Comparison of ENCODE assay signal across 16 cellular contexts in genomic region chr18:48552130-48552529, GRCh38. TPM values are rescaled to one million over a fixed set of nuclear protein-coding genes. Genes with fewer than 3 reads are reported as not detected.
DNase-seq lines count a peak whose midpoint lies in the region; ATAC-seq and TF ChIP-seq lines count a peak whose summit lies in the region.
"Had no signal": no experiment of that assay in that cellular context is flagged by ENCODE, and none has a peak within 500 bp of the region (broad histone marks: within the 10 kb centered on the region; RNA-seq: fewer than 3 reads in every experiment).

No MANE protein-coding gene starts in this region.

- DNase-seq in activated effector memory CD4-positive, alpha-beta T cell treated with anti-CD3 and anti-CD28 coated beads, Interleukin-2, amount 50 U/mL, for 16 hours: peak; percentile 28
- DNase-seq in activated effector memory CD4-positive, alpha-beta T cell treated with Interleukin-2 at 50 U/mL for 16 hours: no peak
- DNase-seq in fibroblast of gingiva (ENCODE audit: low read depth) (peak; percentile 26), medulla oblongata (ENCODE audit: extremely low spot score) (peak; percentile 42), tibial artery (peak in 1 of 2 donors; percentile 7), NOMO-1 treated with dmso at 0.1 percent for 144 hours (lab: John Stamatoyannopoulos, UW; ENCODE audit: unreplicated experiment) (no peak), trophoblast cell (no peak)
- DNase-seq: CD8-positive, alpha-beta T cell; COR-L47; DMS153; DMS79 treated with DMSO at 0.1 percent for 48 hours; EL; GM23248 had no signal

- H4K91ac ChIP-seq in trophoblast cell (ENCODE audit: low read depth, low read length): no peak overlapping the region

- H3K27me3 ChIP-seq in tibial artery (no peaks in the 10 kb centered on the region), trophoblast cell (ENCODE audit: insufficient read depth, low read length) (no peaks in the 10 kb centered on the region)

- H3K18ac ChIP-seq in trophoblast cell (ENCODE audit: low read length): no peak overlapping the region

- H3K9me3 ChIP-seq in tibial artery: no peaks in the 10 kb centered on the region
- H3K9me3 ChIP-seq in trophoblast cell (ENCODE audit: insufficient read depth, low read depth, low read length): no peaks in the 10 kb centered on the region

- no peak overlapping the region for H2BK12ac ChIP-seq in trophoblast cell (ENCODE audit: low read length)

- H2BK5ac ChIP-seq in trophoblast cell (ENCODE audit: low read depth, low read length, poor library complexity): no peak overlapping the region

- H3K79me2 ChIP-seq in trophoblast cell (ENCODE audit: control insufficient read depth, insufficient read depth, low read length, poor library complexity): peaks cover 2% of the 10 kb centered on the region

- H3K27ac ChIP-seq in tibial artery: peak overlapping the region; percentile 12 to 28
- H3K27ac ChIP-seq in trophoblast cell (ENCODE audit: low read depth, low read length): no peak overlapping the region
- H3K27ac ChIP-seq: 22Rv1, GM23248 had no signal

- H3K9ac ChIP-seq in trophoblast cell (ENCODE audit: low read length): no peak overlapping the region
- H3K9ac ChIP-seq: GM23248 had no signal

- H3K79me1 ChIP-seq in trophoblast cell (ENCODE audit: low read length): peaks cover 5% of the 10 kb centered on the region

- no peak overlapping the region for H2AK5ac ChIP-seq in trophoblast cell (ENCODE audit: low read length)

- WGBS in trophoblast cell (ENCODE audit: extremely low coverage, insufficient coverage, insufficient read length): no CpG with 5 or more reads among the region's 3 CpGs

- H4K8ac ChIP-seq in trophoblast cell (ENCODE audit: low read depth, low read length): no peak overlapping the region

- H3K4me1 ChIP-seq in tibial artery (peaks cover 10 to 81% (median 29%) of the 10 kb centered on the region in 4 donors), trophoblast cell (ENCODE audit: control insufficient read depth in 1 of 2, insufficient read depth in 2 of 2, low read length in 2 of 2) (peaks cover 25 to 28% of the 10 kb centered on the region in 2 experiments)

- H3K4me2 ChIP-seq in trophoblast cell (ENCODE audit: low read length): no peak overlapping the region

- no peak overlapping the region for H2AFZ ChIP-seq in trophoblast cell (ENCODE audit: insufficient read depth, low read length, poor library complexity)
- H2AFZ ChIP-seq: GM23248 had no signal

- H3K4me3 ChIP-seq in tibial artery (no peak overlapping the region), trophoblast cell (ENCODE audit: low read depth, low read length) (no peak overlapping the region)
- H3K4me3 ChIP-seq: GM23248 had no signal

- TF ChIP-seq CTCF in tibial artery (IDR thresholded peaks at IDR 0.05): no peak

- H3K36me3 ChIP-seq in tibial artery (peaks cover 0 to 10% (median 4%) of the 10 kb centered on the region in 3 donors), trophoblast cell (ENCODE audit: control insufficient read depth in 1 of 2, insufficient read depth in 2 of 2, low read length in 2 of 2) (peaks cover 7 to 9% of the 10 kb centered on the region in 2 experiments)

- H3K4ac ChIP-seq in trophoblast cell (ENCODE audit: low read depth, low read length): no peak overlapping the region

- no peak overlapping the region for H3K14ac ChIP-seq in trophoblast cell (ENCODE audit: low read length)

- no peak overlapping the region for H2BK120ac ChIP-seq in trophoblast cell (ENCODE audit: insufficient read depth, low read length, poor library complexity)

- no peak overlapping the region for H4K12ac ChIP-seq in trophoblast cell (ENCODE audit: low read depth, low read length)

- no peak overlapping the region for H3K23ac ChIP-seq in trophoblast cell (ENCODE audit: low read length)

- intact Hi-C loops in tibial artery (cut with DNase I; ENCODE audit: low total_unique reads): no loop called here

- ATAC-seq in HG03025 (IDR thresholded peaks at IDR 0.05; ENCODE audit: low FRiP score, unreplicated experiment): no peak
- ATAC-seq: CD8-positive, alpha-beta T cell; HCT116 had no signal

RNA-seq across cellular contexts. Expression of gene CTIF, which starts 13.3 kb away (rescaled TPM):
- polyA plus RNA-seq in trophoblast cell (2013): 19.3 and 22.5 TPM in 2 replicates

Comparison
In these comparisons a context has a peak if more than half of its experiments do, and no peak if none do; other contexts are left out.
1. DNase-seq: peak in activated effector memory CD4-positive, alpha-beta T cell treated with anti-CD3 and anti-CD28 coated beads, Interleukin-2, amount 50 U/mL, for 16 hours (single experiment), fibroblast of gingiva (single experiment) and medulla oblongata (single experiment); none in activated effector memory CD4-positive, alpha-beta T cell treated with Interleukin-2 at 50 U/mL for 16 hours (single experiment), NOMO-1 treated with dmso at 0.1 percent for 144 hours (single experiment) and trophoblast cell (0 of 2).